1 cellular context compared by ENCODE assay signal in the genomic region with DNA sequence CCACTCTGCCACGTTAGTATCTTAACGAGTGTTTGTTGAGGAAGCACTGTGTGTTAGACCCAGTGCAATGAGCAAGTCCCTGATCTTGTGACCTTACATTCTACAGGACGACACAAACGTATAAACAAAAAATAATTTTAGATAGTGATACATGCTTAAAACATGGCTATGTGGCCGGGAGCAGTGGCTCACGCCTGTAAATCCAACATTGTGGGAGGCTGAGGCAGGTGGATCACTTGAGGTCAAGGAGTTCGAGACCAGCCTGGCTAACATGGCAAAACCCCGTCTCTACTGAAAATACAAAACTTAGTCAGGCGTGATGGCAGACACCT.
TF ChIP-seq lines count a peak whose summit lies in the region.

No MANE protein-coding gene starts in this region.

TF ChIP-seq in H1, 55 proteins besides CTCF, POLR2A, EP300 and RAD21:
- TF ChIP-seq BRCA1 (IDR thresholded peaks at IDR 0.05; ENCODE audit: low read depth, low read length) (no peak), TEAD4 (IDR thresholded peaks at IDR 0.05; ENCODE audit: low read depth, low read length) (no peak), ASH2L (IDR thresholded peaks at IDR 0.05; ENCODE audit: low read length) (no peak), RFX5 (IDR thresholded peaks at IDR 0.05; ENCODE audit: borderline replicate concordance, low read depth, low read length) (no peak), NANOG (IDR thresholded peaks at IDR 0.05; ENCODE audit: insufficient read depth, low read depth, low read length, poor library complexity, severe bottlenecking) (no peak), GTF2F1 (IDR thresholded peaks at IDR 0.05; ENCODE audit: borderline replicate concordance, low read depth, low read length) (no peak), CEBPB (IDR thresholded peaks at IDR 0.05; ENCODE audit: low read depth, low read length) (no peak), CBX5 (IDR thresholded peaks at IDR 0.05; ENCODE audit: low read depth, low read length) (no peak), SIN3A (conservative IDR thresholded peaks at IDR 0.05 in 1 of 2, IDR thresholded peaks at IDR 0.05 in 1 of 2; ENCODE audit: low read depth in 1 of 2, low read length in 2 of 2) (no peak), NRF1 (IDR thresholded peaks at IDR 0.05; ENCODE audit: low read depth, low read length) (no peak), TBP (IDR thresholded peaks at IDR 0.05; ENCODE audit: low read depth, low read length) (no peak), BCL11A (IDR thresholded peaks at IDR 0.05; ENCODE audit: low read depth in 2 of 2, low read length in 2 of 2) (no peak), HDAC2 (IDR thresholded peaks at IDR 0.05; ENCODE audit: borderline replicate concordance in 1 of 2, low read depth in 2 of 2, low read length in 2 of 2) (no peak), KDM5A (IDR thresholded peaks at IDR 0.05; ENCODE audit: low read length) (no peak)
- TF ChIP-seq, protein P1, sequence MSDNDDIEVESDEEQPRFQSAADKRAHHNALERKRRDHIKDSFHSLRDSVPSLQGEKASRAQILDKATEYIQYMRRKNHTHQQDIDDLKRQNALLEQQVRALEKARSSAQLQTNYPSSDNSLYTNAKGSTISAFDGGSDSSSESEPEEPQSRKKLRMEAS (IDR thresholded peaks at IDR 0.05): no peak
- TF ChIP-seq, protein P2, sequence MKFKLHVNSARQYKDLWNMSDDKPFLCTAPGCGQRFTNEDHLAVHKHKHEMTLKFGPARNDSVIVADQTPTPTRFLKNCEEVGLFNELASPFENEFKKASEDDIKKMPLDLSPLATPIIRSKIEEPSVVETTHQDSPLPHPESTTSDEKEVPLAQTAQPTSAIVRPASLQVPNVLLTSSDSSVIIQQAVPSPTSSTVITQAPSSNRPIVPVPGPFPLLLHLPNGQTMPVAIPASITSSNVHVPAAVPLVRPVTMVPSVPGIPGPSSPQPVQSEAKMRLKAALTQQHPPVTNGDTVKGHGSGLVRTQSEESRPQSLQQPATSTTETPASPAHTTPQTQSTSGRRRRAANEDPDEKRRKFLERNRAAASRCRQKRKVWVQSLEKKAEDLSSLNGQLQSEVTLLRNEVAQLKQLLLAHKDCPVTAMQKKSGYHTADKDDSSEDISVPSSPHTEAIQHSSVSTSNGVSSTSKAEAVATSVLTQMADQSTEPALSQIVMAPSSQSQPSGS (IDR thresholded peaks at IDR 0.05; ENCODE audit: low read length): no peak
- TF ChIP-seq, protein P3, sequence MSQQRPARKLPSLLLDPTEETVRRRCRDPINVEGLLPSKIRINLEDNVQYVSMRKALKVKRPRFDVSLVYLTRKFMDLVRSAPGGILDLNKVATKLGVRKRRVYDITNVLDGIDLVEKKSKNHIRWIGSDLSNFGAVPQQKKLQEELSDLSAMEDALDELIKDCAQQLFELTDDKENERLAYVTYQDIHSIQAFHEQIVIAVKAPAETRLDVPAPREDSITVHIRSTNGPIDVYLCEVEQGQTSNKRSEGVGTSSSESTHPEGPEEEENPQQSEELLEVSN (IDR thresholded peaks at IDR 0.05): no peak
- TF ChIP-seq, protein P4, sequence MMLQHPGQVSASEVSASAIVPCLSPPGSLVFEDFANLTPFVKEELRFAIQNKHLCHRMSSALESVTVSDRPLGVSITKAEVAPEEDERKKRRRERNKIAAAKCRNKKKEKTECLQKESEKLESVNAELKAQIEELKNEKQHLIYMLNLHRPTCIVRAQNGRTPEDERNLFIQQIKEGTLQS (IDR thresholded peaks at IDR 0.05; ENCODE audit: insufficient read depth, low read depth, low read length): no peak
